29 cellular contexts compared by ENCODE assay signal in the genomic region with DNA sequence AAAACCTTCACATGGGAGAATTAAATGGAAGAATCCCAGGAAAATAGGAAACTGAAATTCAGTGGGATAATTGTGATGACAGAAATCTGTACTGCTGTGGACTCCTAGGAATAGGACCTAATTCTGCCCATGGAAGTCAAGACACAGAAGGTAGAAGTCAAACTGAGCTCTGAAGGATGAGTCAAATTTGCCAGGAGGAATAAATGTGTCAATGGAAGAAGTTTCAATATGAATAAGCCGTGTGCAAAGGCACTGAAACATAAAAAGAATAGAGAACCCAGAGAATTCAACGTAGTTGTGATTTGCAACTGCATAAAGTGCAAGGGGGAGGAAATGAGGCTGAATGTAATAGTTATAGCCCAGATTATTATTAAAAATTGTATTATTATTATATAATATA. TPM values are rescaled to one million over a fixed set of nuclear protein-coding genes. Genes with fewer than 3 reads are reported as not detected.
DNase-seq lines count a peak whose midpoint lies in the region; ATAC-seq and TF ChIP-seq lines count a peak whose summit lies in the region.
"Had no signal": no experiment of that assay in that cellular context is flagged by ENCODE, and none has a peak within 500 bp of the region (broad histone marks: within the 10 kb centered on the region; RNA-seq: fewer than 3 reads in every experiment).

No MANE protein-coding gene starts in this region.

- CTCF ChIA-PET in activated CD4-positive, alpha-beta T cell treated with anti-CD3 and anti-CD28 coated beads for 36 hours (lab: Charles Lee): interaction anchor here (1.7 kb wide), 1 partner anchor 11 kb away, joined by 4 read pairs; a partner anchor contains a TSS

- H3K4me1 Mint-ChIP-seq in activated CD4-positive, alpha-beta T cell treated with anti-CD3 and anti-CD28 coated beads for 36 hours: peaks cover 13% of the 10 kb centered on the region
- peaks cover 10% of the 10 kb centered on the region for H3K4me1 Mint-ChIP-seq in mesothelial cell of epicardium
- H3K4me1 Mint-ChIP-seq: CD4-positive, alpha-beta memory T cell; natural killer cell had no signal

- no peak for DNase-seq in activated CD4-positive, alpha-beta T cell treated with anti-CD3 and anti-CD28 coated beads for 36 hours
- no peak for DNase-seq in activated CD4-positive, alpha-beta T cell treated with anti-CD3 and anti-CD28 coated beads, Interleukin-2, amount 50 U/mL, for 1 hour
- DNase-seq in effector CD8-positive, alpha-beta T cell (lab: John Stamatoyannopoulos, UW): no peak
- no peak for DNase-seq in activated CD4-positive, CD25-positive, alpha-beta regulatory T cell (lab: John Stamatoyannopoulos, UW)
- no peak for DNase-seq in mesothelial cell of epicardium (ENCODE audit: low spot score in 2 of 2, unreplicated experiment in 2 of 2)
- DNase-seq: 8988T; activated CD4-positive, alpha-beta T cell treated with anti-CD3 and anti-CD28 coated beads for 4 hours; activated naive CD4-positive, alpha-beta T cell treated with anti-CD3 and anti-CD28 coated beads, Interleukin-2, amount 10 ng/mL, durations not matched to agents 7 days and 5 days; CD4-positive, alpha-beta memory T cell; HCEC 1CT; natural killer cell; NCI-H1048; NCI-H1930; NCI-H2227 treated with DMSO at 0.1 percent for 48 hours; NCI-H69; stimulated activated CD4-positive, alpha-beta T cell treated with anti-CD3 and anti-CD28 coated beads, Interleukin-2, amount 100 ng/mL, for 24 hours; T-helper 2 cell had no signal

- intact Hi-C loops in activated CD4-positive, alpha-beta T cell treated with anti-CD3 and anti-CD28 coated beads for 36 hours (cut with DNase I, micrococcal nuclease): no loop called here

- no peak for TF ChIP-seq CTCF in mesothelial cell of epicardium (IDR thresholded peaks at IDR 0.05; ENCODE audit: unreplicated experiment)

- H3K27ac Mint-ChIP-seq in activated CD4-positive, alpha-beta T cell treated with anti-CD3 and anti-CD28 coated beads for 36 hours: peak overlapping the region; percentile 27
- H3K27ac Mint-ChIP-seq in mesothelial cell of epicardium: no peak overlapping the region
- H3K27ac Mint-ChIP-seq: activated naive CD4-positive, alpha-beta T cell treated with anti-CD3 and anti-CD28 coated beads, Interleukin-2, amount 10 ng/mL, durations not matched to agents 7 days and 5 days; CD4-positive, alpha-beta memory T cell; natural killer cell had no signal

- H3K27me3 Mint-ChIP-seq in activated CD4-positive, alpha-beta T cell treated with anti-CD3 and anti-CD28 coated beads for 36 hours: no peaks in the 10 kb centered on the region
- no peaks in the 10 kb centered on the region for H3K27me3 Mint-ChIP-seq in mesothelial cell of epicardium (ENCODE audit: low read depth)

- no peaks in the 10 kb centered on the region for H3K9me3 Mint-ChIP-seq in activated CD4-positive, alpha-beta T cell treated with anti-CD3 and anti-CD28 coated beads for 36 hours (ENCODE audit: low read depth)
- H3K9me3 Mint-ChIP-seq in mesothelial cell of epicardium: no peaks in the 10 kb centered on the region
- H3K9me3 Mint-ChIP-seq: activated naive CD4-positive, alpha-beta T cell treated with anti-CD3 and anti-CD28 coated beads, Interleukin-2, amount 10 ng/mL, durations not matched to agents 7 days and 5 days; CD4-positive, alpha-beta memory T cell; natural killer cell had no signal

- H3K4me3 Mint-ChIP-seq in activated CD4-positive, alpha-beta T cell treated with anti-CD3 and anti-CD28 coated beads for 36 hours: peak overlapping the region; percentile 20
- H3K4me3 Mint-ChIP-seq in mesothelial cell of epicardium: no peak overlapping the region
- H3K4me3 Mint-ChIP-seq: activated naive CD4-positive, alpha-beta T cell treated with anti-CD3 and anti-CD28 coated beads, Interleukin-2, amount 10 ng/mL, durations not matched to agents 7 days and 5 days; CD4-positive, alpha-beta memory T cell; natural killer cell had no signal

- no peaks in the 10 kb centered on the region for H3K36me3 Mint-ChIP-seq in activated CD4-positive, alpha-beta T cell treated with anti-CD3 and anti-CD28 coated beads for 36 hours (ENCODE audit: low read depth)
- H3K36me3 Mint-ChIP-seq in mesothelial cell of epicardium: no peaks in the 10 kb centered on the region
- H3K36me3 Mint-ChIP-seq: activated naive CD4-positive, alpha-beta T cell treated with anti-CD3 and anti-CD28 coated beads, Interleukin-2, amount 10 ng/mL, durations not matched to agents 7 days and 5 days; CD4-positive, alpha-beta memory T cell; natural killer cell had no signal

- ATAC-seq in activated CD4-positive, alpha-beta T cell treated with anti-CD3 and anti-CD28 coated beads for 36 hours: peak; percentile 82
- ATAC-seq in GM18519 (IDR thresholded peaks at IDR 0.05; ENCODE audit: low FRiP score, unreplicated experiment): peak; percentile 72
- peak; percentile 81 for ATAC-seq in HG02610 (IDR thresholded peaks at IDR 0.05; ENCODE audit: unreplicated experiment)
- peak; percentile 68 for ATAC-seq in HG03469 (IDR thresholded peaks at IDR 0.05; ENCODE audit: unreplicated experiment)
- ATAC-seq: natural killer cell had no signal

- POLR2A ChIA-PET in activated CD4-positive, alpha-beta T cell treated with anti-CD3 and anti-CD28 coated beads for 36 hours (lab: Charles Lee): no interaction called here

RNA-seq across cellular contexts. Expression of a gene that starts 11.6 kb away (rescaled TPM):
- total RNA-seq in activated CD4-positive, alpha-beta T cell treated with anti-CD3 and anti-CD28 coated beads for 36 hours: not detected
- not detected in 3 replicates for total RNA-seq in mesothelial cell of epicardium
- total RNA-seq: ascending aorta; CD4-positive, alpha-beta memory T cell; natural killer cell; omental fat pad; SJSA1; smooth muscle cell; suprapubic skin had no signal

RNA-seq across cellular contexts. Expression of a gene that starts 26.1 kb away (rescaled TPM):
- total RNA-seq in activated CD4-positive, alpha-beta T cell treated with anti-CD3 and anti-CD28 coated beads for 36 hours: not detected
- 0.16 to 0.47 TPM (median 0.18 TPM) in 3 replicates for total RNA-seq in mesothelial cell of epicardium
- total RNA-seq: CD4-positive, alpha-beta memory T cell; SJSA1; smooth muscle cell had no signal

RNA-seq across cellular contexts. Expression of a gene that starts 48.1 kb away (rescaled TPM):
- not detected for total RNA-seq in activated CD4-positive, alpha-beta T cell treated with anti-CD3 and anti-CD28 coated beads for 36 hours
- 0.14 to 0.36 TPM (median 0.22 TPM) in 3 replicates for total RNA-seq in mesothelial cell of epicardium
- total RNA-seq: ascending aorta; cardiac septum; CD4-positive, alpha-beta memory T cell; fibroblast of lung; natural killer cell; omental fat pad; renal cortical epithelial cell; SJSA1; smooth muscle cell; urinary bladder had no signal

RNA-seq across cellular contexts. Expression of a gene that starts 48.1 kb away (rescaled TPM):
- 10 to 100 TPM; 32.6 to 34.3 TPM for total RNA-seq in activated CD4-positive, alpha-beta T cell treated with anti-CD3 and anti-CD28 coated beads for 36 hours
- total RNA-seq in mesothelial cell of epicardium: 28.0 to 30.4 TPM (median 29.6 TPM) in 3 replicates
